In the genomic region with DNA sequence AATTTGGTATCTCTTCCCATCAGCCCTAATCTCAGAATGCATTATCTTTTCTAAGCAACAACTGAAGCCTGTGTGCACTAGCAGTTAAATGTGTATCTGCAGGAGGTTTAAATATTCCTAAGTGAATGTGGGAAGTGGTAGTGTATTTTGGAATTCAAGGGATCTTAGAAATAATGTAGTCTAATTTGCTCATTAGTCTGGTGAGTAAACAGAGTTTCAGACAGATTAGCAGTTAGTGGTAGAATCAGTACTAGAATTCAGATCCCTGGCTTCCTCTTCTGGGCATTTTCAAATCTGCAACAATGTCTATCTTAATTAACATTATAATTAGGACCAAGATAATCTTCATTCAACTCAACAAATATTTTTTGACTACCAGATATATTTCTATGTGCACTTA, we compare ENCODE assay signal across 1 cellular context.
TF ChIP-seq lines count a peak whose summit lies in the region.

No MANE protein-coding gene starts in this region.

TF ChIP-seq in endothelial cell of umbilical vein, 7 proteins besides CTCF, POLR2A, EP300 and RAD21:
- TF ChIP-seq POLR2AphosphoS5 (IDR thresholded peaks at IDR 0.05; ENCODE audit: insufficient read depth, low read depth, low read length): no peak
- no peak for TF ChIP-seq JUN (IDR thresholded peaks at IDR 0.05; ENCODE audit: borderline replicate concordance, insufficient read depth, insufficient read length, low read depth)
- no peak for TF ChIP-seq MYC (IDR thresholded peaks at IDR 0.05; ENCODE audit: low read depth, low read length)
- no peak for TF ChIP-seq FOS (IDR thresholded peaks at IDR 0.05; ENCODE audit: borderline replicate concordance, insufficient read depth, low read length)
- TF ChIP-seq GATA2 (IDR thresholded peaks at IDR 0.05; ENCODE audit: insufficient read depth, insufficient read length, low read depth, low read length): no peak
- TF ChIP-seq MAX (IDR thresholded peaks at IDR 0.05; ENCODE audit: insufficient read depth, insufficient read length): no peak
- TF ChIP-seq EZH2 (IDR thresholded peaks at IDR 0.05; ENCODE audit: borderline replicate concordance, low read depth, low read length, severe bottlenecking): no peak
